Comparison of ENCODE assay signal across 18 cellular contexts in the genomic region with DNA sequence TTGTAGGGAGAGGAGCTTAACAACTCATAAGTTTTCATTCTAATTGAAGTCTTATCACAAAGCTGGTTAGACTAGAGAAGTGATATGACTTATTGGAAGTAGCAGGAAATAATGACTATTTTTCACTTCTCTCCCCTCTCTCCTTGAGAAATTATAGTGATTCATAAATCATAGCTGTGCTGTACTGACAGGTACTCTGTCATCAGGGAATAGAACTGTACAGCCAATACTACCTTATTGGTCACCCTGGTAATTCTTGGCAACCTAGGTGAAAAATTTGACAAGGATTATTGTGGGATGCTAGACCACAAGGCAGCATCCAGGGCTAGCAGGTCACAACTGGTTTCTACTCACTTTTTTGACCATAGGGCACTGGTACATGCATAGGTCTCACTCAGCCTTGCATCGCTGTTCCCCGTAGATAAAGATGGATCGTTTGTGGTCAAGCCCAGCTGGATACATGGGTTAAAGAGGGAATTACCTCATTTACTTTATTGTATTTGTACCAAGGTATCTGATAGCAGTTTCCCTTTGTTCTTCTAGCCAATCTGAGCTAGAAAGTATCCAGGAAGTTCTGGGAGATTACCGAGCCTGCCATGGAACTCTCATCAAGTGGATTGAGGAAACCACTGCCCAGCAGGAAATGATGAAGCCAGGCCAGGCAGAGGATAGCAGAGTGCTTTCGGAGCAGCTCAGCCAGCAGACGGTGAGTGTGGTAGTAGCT.
DNase-seq lines count a peak whose midpoint lies in the region; ATAC-seq and TF ChIP-seq lines count a peak whose summit lies in the region.
"Had no signal": no experiment of that assay in that cellular context is flagged by ENCODE, and none has a peak within 500 bp of the region (broad histone marks: within the 10 kb centered on the region; RNA-seq: fewer than 3 reads in every experiment).

No MANE protein-coding gene starts in this region.

- H2AFZ ChIP-seq in MM.1S (ENCODE audit: low read length): no peak overlapping the region
- H2AFZ ChIP-seq: parathyroid adenoma had no signal

- H4K20me1 ChIP-seq in MM.1S (ENCODE audit: insufficient read depth, low read length): peaks cover 11% of the 10 kb centered on the region; the same call in 1 of the 2 replicates

- no peak for ATAC-seq in activated CD4-positive, alpha-beta T cell treated with anti-CD3 and anti-CD28 coated beads for 36 hours
- no peak for ATAC-seq in HG02870 (IDR thresholded peaks at IDR 0.05; ENCODE audit: unreplicated experiment)

- H3K9me3 Mint-ChIP-seq in activated CD4-positive, alpha-beta T cell treated with anti-CD3 and anti-CD28 coated beads for 36 hours (ENCODE audit: low read depth): no peaks in the 10 kb centered on the region
- H3K9me3 Mint-ChIP-seq in endodermal cell: no peaks in the 10 kb centered on the region
- H3K9me3 Mint-ChIP-seq: brain had no signal

- CTCF ChIA-PET in activated CD4-positive, alpha-beta T cell treated with anti-CD3 and anti-CD28 coated beads for 36 hours (lab: Charles Lee): interaction anchor here (1.0 kb wide), 1 partner anchor 9 kb away, joined by 3 read pairs; no protein-coding TSS in a partner anchor

- H3K4me3 ChIP-seq in endodermal cell (ENCODE audit: low read length): no peak overlapping the region
- H3K4me3 ChIP-seq in muscle layer of duodenum (ENCODE audit: low read depth in 1 of 2, low read length in 2 of 2): no peak overlapping the region
- H3K4me3 ChIP-seq in MM.1S (ENCODE audit: low read length): no peak overlapping the region

- POLR2A ChIA-PET in activated CD4-positive, alpha-beta T cell treated with anti-CD3 and anti-CD28 coated beads for 36 hours (lab: Charles Lee): no interaction called here

- H3K27ac Mint-ChIP-seq in activated CD4-positive, alpha-beta T cell treated with anti-CD3 and anti-CD28 coated beads for 36 hours: peak overlapping the region; percentile 16
- H3K27ac Mint-ChIP-seq in endodermal cell: peak overlapping the region; percentile 52

- peaks cover 9% of the 10 kb centered on the region for H3K4me1 Mint-ChIP-seq in activated CD4-positive, alpha-beta T cell treated with anti-CD3 and anti-CD28 coated beads for 36 hours
- H3K4me1 Mint-ChIP-seq in endodermal cell: peaks cover 12% of the 10 kb centered on the region
- H3K4me1 Mint-ChIP-seq: brain had no signal

- H3K36me3 ChIP-seq in endodermal cell (ENCODE audit: control insufficient read depth, insufficient read depth, low read length) (peaks cover 54% of the 10 kb centered on the region), muscle layer of duodenum (ENCODE audit: control insufficient read depth in 1 of 2, insufficient read depth in 2 of 2, low read length in 2 of 2) (peaks cover 73 to 81% of the 10 kb centered on the region in 2 donors), MM.1S (replicated peaks; ENCODE audit: insufficient read depth, low read length) (peaks cover 30% of the 10 kb centered on the region)

- no peak overlapping the region for H3K4me3 Mint-ChIP-seq in activated CD4-positive, alpha-beta T cell treated with anti-CD3 and anti-CD28 coated beads for 36 hours
- no peak overlapping the region for H3K4me3 Mint-ChIP-seq in endodermal cell
- H3K4me3 Mint-ChIP-seq: brain had no signal

- H3K9me3 ChIP-seq in endodermal cell (ENCODE audit: control insufficient read depth, low read length) (no peaks in the 10 kb centered on the region), muscle layer of duodenum (ENCODE audit: control insufficient read depth in 1 of 2, low read length in 2 of 2) (no peaks in the 10 kb centered on the region), MM.1S (replicated peaks; ENCODE audit: insufficient read depth, low read length) (no peaks in the 10 kb centered on the region)

- H3K4me1 ChIP-seq in endodermal cell (ENCODE audit: control insufficient read depth, insufficient read depth, low read length): peaks cover 8% of the 10 kb centered on the region
- H3K4me1 ChIP-seq in muscle layer of duodenum (ENCODE audit: control insufficient read depth in 1 of 2, insufficient read depth in 2 of 2, low read length in 2 of 2): no peaks in the 10 kb centered on the region
- peaks cover 17% of the 10 kb centered on the region for H3K4me1 ChIP-seq in MM.1S (ENCODE audit: low read length)
- H3K4me1 ChIP-seq: parathyroid adenoma had no signal

- H3K9ac ChIP-seq in endodermal cell (ENCODE audit: extremely low read depth, low read length, poor library complexity, severe bottlenecking) (no peak overlapping the region), MM.1S (ENCODE audit: low read length) (no peak overlapping the region)
- H3K9ac ChIP-seq: parathyroid adenoma had no signal

- TF ChIP-seq CTCF in endodermal cell (conservative IDR thresholded peaks at IDR 0.05) (no peak), MM.1S (IDR thresholded peaks at IDR 0.05; ENCODE audit: low read length) (no peak)

- no peaks in the 10 kb centered on the region for H3K27me3 ChIP-seq in endodermal cell (ENCODE audit: control insufficient read depth, insufficient read depth, low read length, poor library complexity, severe bottlenecking)
- no peaks in the 10 kb centered on the region for H3K27me3 ChIP-seq in muscle layer of duodenum (ENCODE audit: low read depth, low read length)
- no peaks in the 10 kb centered on the region for H3K27me3 ChIP-seq in MM.1S (replicated peaks; ENCODE audit: insufficient read depth, low read length)

- H3K4me2 ChIP-seq in MM.1S (ENCODE audit: low read depth, low read length): no peak overlapping the region

- H3K27ac ChIP-seq in endodermal cell (ENCODE audit: low read depth, low read length): no peak overlapping the region
- peak overlapping the region; percentile 30 for H3K27ac ChIP-seq in muscle layer of duodenum (ENCODE audit: low read length)
- H3K27ac ChIP-seq in MM.1S (ENCODE audit: low read length): no peak overlapping the region
- H3K27ac ChIP-seq: WERI-Rb-1 had no signal

- peaks cover 17% of the 10 kb centered on the region; the same call in 1 of the 2 replicates for H3F3A ChIP-seq in MM.1S (ENCODE audit: insufficient read depth, low read length)

- DNase-seq in activated CD4-positive, alpha-beta T cell treated with anti-CD3 and anti-CD28 coated beads for 36 hours: no peak
- DNase-seq in activated CD4-positive, alpha-beta T cell treated with anti-CD3 and anti-CD28 coated beads, Interleukin-2, amount 50 U/mL, for 1 hour: no peak
- DNase-seq in NCI-H226: peak; percentile 58
- DNase-seq in endodermal cell: peak; percentile 65
- DNase-seq in MM.1S: no peak
- DNase-seq in midbrain (lab: John Stamatoyannopoulos, UW): no peak
- DNase-seq: COR-L47; erythroblast; hypothalamus; KG1; mesenchymal stem cell; NCI-H1694 treated with DMSO at 0.1 percent for 48 hours; stimulated activated CD8-positive, alpha-beta memory T cell treated with anti-CD3 and anti-CD28 coated beads, Interleukin-4, amount 100 ng/mL, for 48 hours; WERI-Rb-1 had no signal

- intact Hi-C loops in activated CD4-positive, alpha-beta T cell treated with anti-CD3 and anti-CD28 coated beads for 36 hours (cut with DNase I, micrococcal nuclease): no loop called here

- H3K36me3 Mint-ChIP-seq in activated CD4-positive, alpha-beta T cell treated with anti-CD3 and anti-CD28 coated beads for 36 hours (ENCODE audit: low read depth): peaks cover 64% of the 10 kb centered on the region
- H3K36me3 Mint-ChIP-seq in endodermal cell (ENCODE audit: low read depth): peaks cover 74% of the 10 kb centered on the region

- 78 to 100% methylated on average over 2 to 6 of the region's 6 CpGs for WGBS in endodermal cell (ENCODE audit: insufficient coverage in 1 of 2, insufficient read length in 1 of 2), 2 experiments

- H3K9me2 ChIP-seq in MM.1S (replicated peaks; ENCODE audit: insufficient read depth, low read length): no peaks in the 10 kb centered on the region

- H3K27me3 Mint-ChIP-seq in activated CD4-positive, alpha-beta T cell treated with anti-CD3 and anti-CD28 coated beads for 36 hours: no peaks in the 10 kb centered on the region
- no peaks in the 10 kb centered on the region for H3K27me3 Mint-ChIP-seq in endodermal cell (ENCODE audit: insufficient read depth)
- H3K27me3 Mint-ChIP-seq: brain had no signal

- H3K79me2 ChIP-seq in MM.1S (ENCODE audit: low read length): 0 out of 2 replicates have a peak, but pooled peaks cover 3% of the 10 kb centered on the region
- H3K79me2 ChIP-seq: parathyroid adenoma had no signal

Comparison
In these comparisons a context has a peak if more than half of its experiments do, and no peak if none do; other contexts are left out.
1. DNase-seq: peak in NCI-H226 (single experiment) and endodermal cell (single experiment); none in activated CD4-positive, alpha-beta T cell treated with anti-CD3 and anti-CD28 coated beads for 36 hours (single experiment), activated CD4-positive, alpha-beta T cell treated with anti-CD3 and anti-CD28 coated beads, Interleukin-2, amount 50 U/mL, for 1 hour (single experiment), MM.1S (single experiment) and midbrain (single experiment).